Comparison of ENCODE assay signal across 24 cellular contexts in the genomic region with DNA sequence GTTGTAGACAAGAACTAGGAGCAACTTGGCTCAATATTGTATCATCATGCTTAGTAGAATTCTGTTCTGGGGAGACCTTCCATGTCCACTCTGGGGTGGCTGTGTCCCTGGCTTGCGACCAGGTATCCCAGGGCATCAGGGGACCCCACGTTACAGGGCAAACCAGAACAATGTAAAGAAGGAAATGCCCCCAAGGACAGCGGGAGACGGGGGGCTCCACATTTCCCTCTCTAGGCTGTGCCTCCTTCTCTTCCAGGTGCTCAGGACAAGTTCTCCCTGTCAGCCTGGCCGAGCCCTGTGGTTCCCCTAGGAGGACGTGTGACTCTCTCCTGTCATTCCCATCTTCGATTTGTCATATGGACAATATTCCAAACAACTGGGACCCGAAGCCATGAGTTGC. TPM values are rescaled to one million over a fixed set of nuclear protein-coding genes. Genes with fewer than 3 reads are reported as not detected.
DNase-seq lines count a peak whose midpoint lies in the region; ATAC-seq, FAIRE-seq and TF ChIP-seq lines count a peak whose summit lies in the region.
"Had no signal": no experiment of that assay in that cellular context is flagged by ENCODE, and none has a peak within 500 bp of the region (broad histone marks: within the 10 kb centered on the region; RNA-seq: fewer than 3 reads in every experiment).

No MANE protein-coding gene starts in this region.

- intact Hi-C loops in activated CD4-positive, alpha-beta memory T cell treated with anti-CD3 and anti-CD28 coated beads for 36 hours (cut with micrococcal nuclease) = no loop called here
- intact Hi-C loops in activated T-helper 2 cell treated with anti-CD3 and anti-CD28 coated beads, Interferon-gamma antibody, Interleukin-2, Interleukin-4, amounts not matched to agents 10 μg/mL and 5 μg/mL and 100 μg/mL, durations not matched to agents 14 hours and 24 hours and 36 hours (cut with micrococcal nuclease) = loop anchor here (2.0 kb wide), 1 partner anchor 15 kb away; no protein-coding TSS in a partner anchor

- peak overlapping the region; percentile 85 to 95 (median 91) for H3K4me2 ChIP-seq in BLaER1 treated with 17β-estradiol and CSF1 and Interleukin-3, amounts not matched to agents 10 nM and 100 nM
- H3K4me2 ChIP-seq: GM23338, KMS-11 had no signal

- H3K9ac ChIP-seq in BLaER1 treated with 17β-estradiol and CSF1 and Interleukin-3, amounts not matched to agents 10 nM and 100 nM = peak overlapping the region in 6 of 11 experiments; percentile 51 to 71 (median 66); a peak in 10 of 22 replicates
- H3K9ac ChIP-seq: KMS-11 had no signal

- CTCF ChIA-PET in activated CD4-positive, alpha-beta memory T cell treated with anti-CD3 and anti-CD28 coated beads, Interleukin-2, amount 10 ng/mL, durations not matched to agents 7 days and 5 days (lab: Charles Lee) = no interaction called here
- CTCF ChIA-PET in activated CD4-positive, alpha-beta memory T cell treated with anti-CD3 and anti-CD28 coated beads for 36 hours (lab: Charles Lee) = no interaction called here

- H3K4me1 ChIP-seq in BLaER1 treated with 17β-estradiol and CSF1 and Interleukin-3, amounts not matched to agents 10 nM and 100 nM = peaks cover 78 to 90% (median 81%) of the 10 kb centered on the region in 10 experiments
- H3K4me1 ChIP-seq: HAP-1, SJCRH30 had no signal

- no peaks in the 10 kb centered on the region for H3K27me3 ChIP-seq in BLaER1 treated with 17β-estradiol and CSF1 and Interleukin-3, amounts not matched to agents 10 nM and 100 nM

- no peak for DNase-seq in activated CD4-positive, alpha-beta memory T cell treated with anti-CD3 and anti-CD28 coated beads, Interleukin-2, amount 10 ng/mL, durations not matched to agents 7 days and 5 days
- no peak for DNase-seq in activated CD4-positive, alpha-beta memory T cell treated with anti-CD3 and anti-CD28 coated beads for 36 hours
- no peak for DNase-seq in activated T-helper 2 cell treated with anti-CD3 and anti-CD28 coated beads, Interferon-gamma antibody, Interleukin-2, Interleukin-4, amounts not matched to agents 10 μg/mL and 5 μg/mL and 100 μg/mL, durations not matched to agents 14 hours and 24 hours and 36 hours (ENCODE audit: low spot score)
- DNase-seq in natural killer cell treated with Interleukin-12 subunit alpha and Interleukin-12 subunit beta and Interleukin-15 and Interleukin-18, amount 100 ng/mL, for 72 hours (ENCODE audit: low spot score) = no peak
- no peak for DNase-seq in frontal cortex (ENCODE audit: low spot score in 2 of 2)
- no peak for DNase-seq in type B pancreatic cell (ENCODE audit: extremely low spot score, unreplicated experiment)
- DNase-seq: CD4-positive, CD25-positive, alpha-beta regulatory T cell; DMS79 treated with DMSO at 0.1 percent for 48 hours; IMR-90; NCI-H1417; NCI-H1694 treated with DMSO at 0.1 percent for 48 hours; NCI-H2081 treated with DMSO at 0.1 percent for 48 hours; NCI-H2171 treated with DMSO at 0.1 percent for 48 hours; NCI-H524 treated with DMSO at 0.1 percent for 48 hours; OCI-M1; SJCRH30 had no signal

- peaks cover 11% of the 10 kb centered on the region for H3K36me3 Mint-ChIP-seq in activated CD4-positive, alpha-beta memory T cell treated with anti-CD3 and anti-CD28 coated beads, Interleukin-2, amount 10 ng/mL, durations not matched to agents 7 days and 5 days (ENCODE audit: low read depth)
- H3K36me3 Mint-ChIP-seq in activated CD4-positive, alpha-beta memory T cell treated with anti-CD3 and anti-CD28 coated beads for 36 hours = no peaks in the 10 kb centered on the region
- no peaks in the 10 kb centered on the region for H3K36me3 Mint-ChIP-seq in activated T-helper 2 cell treated with anti-CD3 and anti-CD28 coated beads, Interferon-gamma antibody, Interleukin-2, Interleukin-4, amounts not matched to agents 10 μg/mL and 5 μg/mL and 100 μg/mL, durations not matched to agents 14 hours and 24 hours and 36 hours (ENCODE audit: low read depth)
- peaks cover 22% of the 10 kb centered on the region for H3K36me3 Mint-ChIP-seq in natural killer cell treated with Interleukin-12 subunit alpha and Interleukin-12 subunit beta and Interleukin-15 and Interleukin-18, amount 100 ng/mL, for 72 hours
- peaks cover under 1% of the 10 kb centered on the region for H3K36me3 Mint-ChIP-seq in type B pancreatic cell
- H3K36me3 Mint-ChIP-seq: CD4-positive, CD25-positive, alpha-beta regulatory T cell had no signal

- no peak for TF ChIP-seq CTCF in type B pancreatic cell (conservative IDR thresholded peaks at IDR 0.05)

- FAIRE-seq in frontal cortex (lab: Jason Lieb, UNC) = no peak
- FAIRE-seq: A204.1, RCC 7860 had no signal

- POLR2A ChIA-PET in activated CD4-positive, alpha-beta memory T cell treated with anti-CD3 and anti-CD28 coated beads, Interleukin-2, amount 10 ng/mL, durations not matched to agents 7 days and 5 days (lab: Charles Lee) = interaction anchor here (1.3 kb wide), 1 partner anchor 10 kb away, joined by 5 read pairs; no protein-coding TSS in a partner anchor
- POLR2A ChIA-PET in activated CD4-positive, alpha-beta memory T cell treated with anti-CD3 and anti-CD28 coated beads for 36 hours (lab: Charles Lee) = no interaction called here

- H3K4me3 Mint-ChIP-seq in activated CD4-positive, alpha-beta memory T cell treated with anti-CD3 and anti-CD28 coated beads, Interleukin-2, amount 10 ng/mL, durations not matched to agents 7 days and 5 days = peak overlapping the region; percentile 61
- no peak overlapping the region for H3K4me3 Mint-ChIP-seq in activated CD4-positive, alpha-beta memory T cell treated with anti-CD3 and anti-CD28 coated beads for 36 hours
- H3K4me3 Mint-ChIP-seq in activated T-helper 2 cell treated with anti-CD3 and anti-CD28 coated beads, Interferon-gamma antibody, Interleukin-2, Interleukin-4, amounts not matched to agents 10 μg/mL and 5 μg/mL and 100 μg/mL, durations not matched to agents 14 hours and 24 hours and 36 hours (ENCODE audit: low read depth) = peak overlapping the region; percentile 67
- peak overlapping the region; percentile 89 for H3K4me3 Mint-ChIP-seq in natural killer cell treated with Interleukin-12 subunit alpha and Interleukin-12 subunit beta and Interleukin-15 and Interleukin-18, amount 100 ng/mL, for 72 hours
- H3K4me3 Mint-ChIP-seq in type B pancreatic cell = no peak overlapping the region
- H3K4me3 Mint-ChIP-seq: CD4-positive, CD25-positive, alpha-beta regulatory T cell; GM23338 had no signal

- peak overlapping the region; percentile 57 for H3K27ac Mint-ChIP-seq in activated CD4-positive, alpha-beta memory T cell treated with anti-CD3 and anti-CD28 coated beads, Interleukin-2, amount 10 ng/mL, durations not matched to agents 7 days and 5 days
- no peak overlapping the region for H3K27ac Mint-ChIP-seq in activated CD4-positive, alpha-beta memory T cell treated with anti-CD3 and anti-CD28 coated beads for 36 hours
- H3K27ac Mint-ChIP-seq in activated T-helper 2 cell treated with anti-CD3 and anti-CD28 coated beads, Interferon-gamma antibody, Interleukin-2, Interleukin-4, amounts not matched to agents 10 μg/mL and 5 μg/mL and 100 μg/mL, durations not matched to agents 14 hours and 24 hours and 36 hours = no peak overlapping the region
- peak overlapping the region; percentile 91 to 97 for H3K27ac Mint-ChIP-seq in natural killer cell treated with Interleukin-12 subunit alpha and Interleukin-12 subunit beta and Interleukin-15 and Interleukin-18, amount 100 ng/mL, for 72 hours
- no peak overlapping the region for H3K27ac Mint-ChIP-seq in type B pancreatic cell
- H3K27ac Mint-ChIP-seq: CD4-positive, CD25-positive, alpha-beta regulatory T cell; GM23338 had no signal

- H3K9me3 ChIP-seq in BLaER1 treated with 17β-estradiol and CSF1 and Interleukin-3, amounts not matched to agents 10 nM and 100 nM (replicated peaks in 1 of 11) = peaks cover 0 to under 1% (median 0%) of the 10 kb centered on the region in 11 experiments; a peak in 2 of 22 replicates
- H3K9me3 ChIP-seq: HAP-1, SJCRH30 had no signal

- H3K27me3 Mint-ChIP-seq in activated CD4-positive, alpha-beta memory T cell treated with anti-CD3 and anti-CD28 coated beads, Interleukin-2, amount 10 ng/mL, durations not matched to agents 7 days and 5 days = peaks cover 52% of the 10 kb centered on the region
- peaks cover 50% of the 10 kb centered on the region for H3K27me3 Mint-ChIP-seq in activated CD4-positive, alpha-beta memory T cell treated with anti-CD3 and anti-CD28 coated beads for 36 hours
- H3K27me3 Mint-ChIP-seq in activated T-helper 2 cell treated with anti-CD3 and anti-CD28 coated beads, Interferon-gamma antibody, Interleukin-2, Interleukin-4, amounts not matched to agents 10 μg/mL and 5 μg/mL and 100 μg/mL, durations not matched to agents 14 hours and 24 hours and 36 hours (ENCODE audit: low read depth) = peaks cover 6% of the 10 kb centered on the region
- H3K27me3 Mint-ChIP-seq in natural killer cell treated with Interleukin-12 subunit alpha and Interleukin-12 subunit beta and Interleukin-15 and Interleukin-18, amount 100 ng/mL, for 72 hours = peaks cover 0 to 9% of the 10 kb centered on the region in 2 donors
- H3K27me3 Mint-ChIP-seq in type B pancreatic cell = no peaks in the 10 kb centered on the region

- ATAC-seq in natural killer cell treated with Interleukin-12 subunit alpha and Interleukin-12 subunit beta and Interleukin-15 and Interleukin-18, amount 100 ng/mL, for 72 hours = no peak
- no peak for ATAC-seq in HG02798 (IDR thresholded peaks at IDR 0.05; ENCODE audit: poor library complexity, unreplicated experiment)
- ATAC-seq: GM23338 had no signal

- H4K20me1 ChIP-seq in BLaER1 treated with 17β-estradiol and CSF1 and Interleukin-3, amounts not matched to agents 10 nM and 100 nM = no peaks in the 10 kb centered on the region

- H3K27ac ChIP-seq in BLaER1 treated with 17β-estradiol and CSF1 and Interleukin-3, amounts not matched to agents 10 nM and 100 nM = peak overlapping the region in 9 of 11 experiments; percentile 67 to 84 (median 77); a peak in 18 of 22 replicates
- H3K27ac ChIP-seq: KMS-11, SJCRH30 had no signal

- H3K9me3 Mint-ChIP-seq in activated CD4-positive, alpha-beta memory T cell treated with anti-CD3 and anti-CD28 coated beads, Interleukin-2, amount 10 ng/mL, durations not matched to agents 7 days and 5 days = no peaks in the 10 kb centered on the region
- no peaks in the 10 kb centered on the region for H3K9me3 Mint-ChIP-seq in activated CD4-positive, alpha-beta memory T cell treated with anti-CD3 and anti-CD28 coated beads for 36 hours
- no peaks in the 10 kb centered on the region for H3K9me3 Mint-ChIP-seq in activated T-helper 2 cell treated with anti-CD3 and anti-CD28 coated beads, Interferon-gamma antibody, Interleukin-2, Interleukin-4, amounts not matched to agents 10 μg/mL and 5 μg/mL and 100 μg/mL, durations not matched to agents 14 hours and 24 hours and 36 hours
- H3K9me3 Mint-ChIP-seq in natural killer cell treated with Interleukin-12 subunit alpha and Interleukin-12 subunit beta and Interleukin-15 and Interleukin-18, amount 100 ng/mL, for 72 hours = peaks cover 4% of the 10 kb centered on the region
- peaks cover 5% of the 10 kb centered on the region for H3K9me3 Mint-ChIP-seq in type B pancreatic cell
- H3K9me3 Mint-ChIP-seq: CD4-positive, CD25-positive, alpha-beta regulatory T cell had no signal

- peaks cover 47% of the 10 kb centered on the region for H3K4me1 Mint-ChIP-seq in activated CD4-positive, alpha-beta memory T cell treated with anti-CD3 and anti-CD28 coated beads, Interleukin-2, amount 10 ng/mL, durations not matched to agents 7 days and 5 days
- H3K4me1 Mint-ChIP-seq in activated CD4-positive, alpha-beta memory T cell treated with anti-CD3 and anti-CD28 coated beads for 36 hours (ENCODE audit: low read depth) = peaks cover 10% of the 10 kb centered on the region
- peaks cover 55% of the 10 kb centered on the region for H3K4me1 Mint-ChIP-seq in activated T-helper 2 cell treated with anti-CD3 and anti-CD28 coated beads, Interferon-gamma antibody, Interleukin-2, Interleukin-4, amounts not matched to agents 10 μg/mL and 5 μg/mL and 100 μg/mL, durations not matched to agents 14 hours and 24 hours and 36 hours (ENCODE audit: low read depth)
- peaks cover 60 to 73% of the 10 kb centered on the region in 2 donors for H3K4me1 Mint-ChIP-seq in natural killer cell treated with Interleukin-12 subunit alpha and Interleukin-12 subunit beta and Interleukin-15 and Interleukin-18, amount 100 ng/mL, for 72 hours (ENCODE audit: low read depth in 2 of 2)
- no peaks in the 10 kb centered on the region for H3K4me1 Mint-ChIP-seq in type B pancreatic cell (ENCODE audit: unreplicated experiment)
- H3K4me1 Mint-ChIP-seq: GM23338 had no signal

- H3K36me3 ChIP-seq in BLaER1 treated with 17β-estradiol and CSF1 and Interleukin-3, amounts not matched to agents 10 nM and 100 nM = peaks cover 0 to 4% (median 0%) of the 10 kb centered on the region in 11 experiments; a peak in 4 of 22 replicates
- H3K36me3 ChIP-seq: HAP-1, SJCRH30 had no signal

- H3K4me3 ChIP-seq in BLaER1 treated with 17β-estradiol and CSF1 and Interleukin-3, amounts not matched to agents 10 nM and 100 nM = peak overlapping the region in 8 of 10 experiments; percentile 20 to 58 (median 50); a peak in 16 of 20 replicates
- H3K4me3 ChIP-seq: GM23338, HAP-1, SJCRH30 had no signal

RNA-seq across cellular contexts. Expression of gene LAIR2, which starts 30.8 kb away (rescaled TPM):
- 1 to 10 TPM; 2.4 to 3.8 TPM for total RNA-seq in activated CD4-positive, alpha-beta memory T cell treated with anti-CD3 and anti-CD28 coated beads, Interleukin-2, amount 10 ng/mL, durations not matched to agents 7 days and 5 days
- not detected for total RNA-seq in activated CD4-positive, alpha-beta memory T cell treated with anti-CD3 and anti-CD28 coated beads for 36 hours
- total RNA-seq in activated T-helper 2 cell treated with anti-CD3 and anti-CD28 coated beads, Interferon-gamma antibody, Interleukin-2, Interleukin-4, amounts not matched to agents 10 μg/mL and 5 μg/mL and 100 μg/mL, durations not matched to agents 14 hours and 24 hours and 36 hours = 76.8 and 77.7 TPM in 2 replicates
- 10 to 100 TPM; 18.4 to 48.0 TPM for total RNA-seq in natural killer cell treated with Interleukin-12 subunit alpha and Interleukin-12 subunit beta and Interleukin-15 and Interleukin-18, amount 100 ng/mL, for 72 hours
- total RNA-seq in frontal cortex (0.82 TPM), type B pancreatic cell (ENCODE audit: low replicate concordance) (not detected in 2 replicates)
- total RNA-seq: GM23338, IMR-90, M059J, SJCRH30 had no signal

RNA-seq across cellular contexts. Expression of gene LILRA2, which starts 40.1 kb away (rescaled TPM):
- total RNA-seq in activated CD4-positive, alpha-beta memory T cell treated with anti-CD3 and anti-CD28 coated beads, Interleukin-2, amount 10 ng/mL, durations not matched to agents 7 days and 5 days = not detected
- total RNA-seq in activated CD4-positive, alpha-beta memory T cell treated with anti-CD3 and anti-CD28 coated beads for 36 hours = not detected
- total RNA-seq in activated T-helper 2 cell treated with anti-CD3 and anti-CD28 coated beads, Interferon-gamma antibody, Interleukin-2, Interleukin-4, amounts not matched to agents 10 μg/mL and 5 μg/mL and 100 μg/mL, durations not matched to agents 14 hours and 24 hours and 36 hours = not detected in 2 replicates
- 1 to 10 TPM in 1 of 2 donors, not detected in 1; 2.5 TPM for total RNA-seq in natural killer cell treated with Interleukin-12 subunit alpha and Interleukin-12 subunit beta and Interleukin-15 and Interleukin-18, amount 100 ng/mL, for 72 hours
- total RNA-seq in frontal cortex (under 0.01 TPM), type B pancreatic cell (ENCODE audit: low replicate concordance) (not detected in 2 replicates)
- total RNA-seq: CD4-positive, CD25-positive, alpha-beta regulatory T cell; GM23338; IMR-90; M059J; SJCRH30 had no signal

RNA-seq across cellular contexts. Expression of gene LILRA1, which starts 60.0 kb away (rescaled TPM):
- total RNA-seq in activated CD4-positive, alpha-beta memory T cell treated with anti-CD3 and anti-CD28 coated beads, Interleukin-2, amount 10 ng/mL, durations not matched to agents 7 days and 5 days = not detected
- not detected for total RNA-seq in activated CD4-positive, alpha-beta memory T cell treated with anti-CD3 and anti-CD28 coated beads for 36 hours
- not detected in 2 replicates for total RNA-seq in activated T-helper 2 cell treated with anti-CD3 and anti-CD28 coated beads, Interferon-gamma antibody, Interleukin-2, Interleukin-4, amounts not matched to agents 10 μg/mL and 5 μg/mL and 100 μg/mL, durations not matched to agents 14 hours and 24 hours and 36 hours
- under 1 TPM in 1 of 2 donors, not detected in 1; 0.31 TPM for total RNA-seq in natural killer cell treated with Interleukin-12 subunit alpha and Interleukin-12 subunit beta and Interleukin-15 and Interleukin-18, amount 100 ng/mL, for 72 hours
- total RNA-seq in frontal cortex (not detected), type B pancreatic cell (ENCODE audit: low replicate concordance) (not detected in 2 replicates)
- total RNA-seq: CD4-positive, CD25-positive, alpha-beta regulatory T cell; GM23338; IMR-90; M059J; SJCRH30 had no signal

Comparison
In these comparisons a context has a peak if more than half of its experiments do, and no peak if none do; other contexts are left out.
1. H3K27ac Mint-ChIP-seq: peak in activated CD4-positive, alpha-beta memory T cell treated with anti-CD3 and anti-CD28 coated beads, Interleukin-2, amount 10 ng/mL, durations not matched to agents 7 days and 5 days (single experiment) and natural killer cell treated with Interleukin-12 subunit alpha and Interleukin-12 subunit beta and Interleukin-15 and Interleukin-18, amount 100 ng/mL, for 72 hours (2 of 2); none in activated CD4-positive, alpha-beta memory T cell treated with anti-CD3 and anti-CD28 coated beads for 36 hours (single experiment), activated T-helper 2 cell treated with anti-CD3 and anti-CD28 coated beads, Interferon-gamma antibody, Interleukin-2, Interleukin-4, amounts not matched to agents 10 μg/mL and 5 μg/mL and 100 μg/mL, durations not matched to agents 14 hours and 24 hours and 36 hours (single experiment) and type B pancreatic cell (single experiment).
2. H3K4me3 Mint-ChIP-seq: peak in activated CD4-positive, alpha-beta memory T cell treated with anti-CD3 and anti-CD28 coated beads, Interleukin-2, amount 10 ng/mL, durations not matched to agents 7 days and 5 days (single experiment), activated T-helper 2 cell treated with anti-CD3 and anti-CD28 coated beads, Interferon-gamma antibody, Interleukin-2, Interleukin-4, amounts not matched to agents 10 μg/mL and 5 μg/mL and 100 μg/mL, durations not matched to agents 14 hours and 24 hours and 36 hours (single experiment) and natural killer cell treated with Interleukin-12 subunit alpha and Interleukin-12 subunit beta and Interleukin-15 and Interleukin-18, amount 100 ng/mL, for 72 hours (single experiment); none in activated CD4-positive, alpha-beta memory T cell treated with anti-CD3 and anti-CD28 coated beads for 36 hours (single experiment) and type B pancreatic cell (single experiment).
3. RNA of gene LAIR2, which starts 30.8 kb away (total RNA-seq): 76.8 to 77.7 TPM in activated T-helper 2 cell treated with anti-CD3 and anti-CD28 coated beads, Interferon-gamma antibody, Interleukin-2, Interleukin-4, amounts not matched to agents 10 μg/mL and 5 μg/mL and 100 μg/mL, durations not matched to agents 14 hours and 24 hours and 36 hours and 18.4 to 48.0 TPM in natural killer cell treated with Interleukin-12 subunit alpha and Interleukin-12 subunit beta and Interleukin-15 and Interleukin-18, amount 100 ng/mL, for 72 hours; 2.4 to 3.8 TPM in activated CD4-positive, alpha-beta memory T cell treated with anti-CD3 and anti-CD28 coated beads, Interleukin-2, amount 10 ng/mL, durations not matched to agents 7 days and 5 days, 0.82 TPM in frontal cortex (single experiment), not detected in activated CD4-positive, alpha-beta memory T cell treated with anti-CD3 and anti-CD28 coated beads for 36 hours and not detected in type B pancreatic cell; every median in the first group is over 4 times any median in the second.